32 cellular contexts compared by ENCODE assay signal in genomic region chr7:57176928-57177635, GRCh38. TPM values are rescaled to one million over a fixed set of nuclear protein-coding genes. Genes with fewer than 3 reads are reported as not detected.
DNase-seq lines count a peak whose midpoint lies in the region; ATAC-seq, FAIRE-seq and TF ChIP-seq lines count a peak whose summit lies in the region.
"Had no signal": no experiment of that assay in that cellular context is flagged by ENCODE, and none has a peak within 500 bp of the region (broad histone marks: within the 10 kb centered on the region; RNA-seq: fewer than 3 reads in every experiment).

No MANE protein-coding gene starts in this region.

- TF ChIP-seq CTCF in activated B cell treated with CpG ODN at 0.5 μM for 24 hours (IDR thresholded peaks at IDR 0.05) (no peak), bronchial epithelial cell (IDR thresholded peaks at IDR 0.05; ENCODE audit: insufficient read depth, low read length, severe bottlenecking) (no peak), spleen (IDR thresholded peaks at IDR 0.05 in 8 of 11, conservative IDR thresholded peaks at IDR 0.05 in 3 of 11) (no peak), CD14-positive monocyte (IDR thresholded peaks at IDR 0.05) (no peak)

- no peaks in the 10 kb centered on the region for H3K27me3 Mint-ChIP-seq in activated B cell treated with CpG ODN at 0.5 μM for 24 hours
- H3K27me3 Mint-ChIP-seq in CD14-positive monocyte (ENCODE audit: low read depth in 3 of 3) = peaks cover 0 to 2% (median 1%) of the 10 kb centered on the region in 3 donors
- H3K27me3 Mint-ChIP-seq: CD4-positive, alpha-beta memory T cell; CD4-positive, CD25-positive, alpha-beta regulatory T cell; CD8-positive, alpha-beta memory T cell had no signal

- H3K27ac Mint-ChIP-seq in activated B cell treated with CpG ODN at 0.5 μM for 24 hours (no peak overlapping the region), CD14-positive monocyte (no peak overlapping the region)
- H3K27ac Mint-ChIP-seq: CD4-positive, alpha-beta memory T cell; CD4-positive, CD25-positive, alpha-beta regulatory T cell had no signal

- H3K27ac ChIP-seq in spleen = no peak overlapping the region
- H3K27ac ChIP-seq: BLaER1 had no signal

- no peaks in the 10 kb centered on the region for H3K36me3 Mint-ChIP-seq in activated B cell treated with CpG ODN at 0.5 μM for 24 hours (ENCODE audit: low read depth)
- H3K36me3 Mint-ChIP-seq in CD14-positive monocyte = no peaks in the 10 kb centered on the region
- H3K36me3 Mint-ChIP-seq: CD4-positive, CD25-positive, alpha-beta regulatory T cell; CD8-positive, alpha-beta memory T cell had no signal

- H3K36me3 ChIP-seq in bronchial epithelial cell (ENCODE audit: control insufficient read depth, insufficient read depth, low read length) (no peaks in the 10 kb centered on the region), spleen (no peaks in the 10 kb centered on the region)
- H3K36me3 ChIP-seq: BE2C, BLaER1 had no signal

- 82 to 88% (median 86%) methylated on average over 14 of the region's 14 CpGs for WGBS in spleen, 5 donors

- ATAC-seq in activated B cell treated with CpG ODN at 0.5 μM for 24 hours (ENCODE audit: low read depth) (no peak), GM18858 (IDR thresholded peaks at IDR 0.05; ENCODE audit: unreplicated experiment) (no peak)
- ATAC-seq: GM12878 had no signal

- H3K9me3 ChIP-seq in spleen = peaks cover 0 to 38% (median 0%) of the 10 kb centered on the region in 8 donors
- H3K9me3 ChIP-seq: BE2C, BLaER1 had no signal

- peaks cover 9% of the 10 kb centered on the region for H3K9me3 Mint-ChIP-seq in activated B cell treated with CpG ODN at 0.5 μM for 24 hours
- peaks cover 24 to 58% (median 49%) of the 10 kb centered on the region in 7 donors for H3K9me3 Mint-ChIP-seq in CD14-positive monocyte

- POLR2A ChIA-PET in activated B cell treated with CpG ODN at 0.5 μM for 24 hours (lab: Charles Lee) = no interaction called here

- H3K4me1 Mint-ChIP-seq in activated B cell treated with CpG ODN at 0.5 μM for 24 hours = no peaks in the 10 kb centered on the region
- H3K4me1 Mint-ChIP-seq in CD14-positive monocyte = no peaks in the 10 kb centered on the region
- H3K4me1 Mint-ChIP-seq: CD4-positive, alpha-beta memory T cell; CD4-positive, CD25-positive, alpha-beta regulatory T cell; CD8-positive, alpha-beta memory T cell had no signal

- no peak for TF ChIP-seq POLR2A in spleen (IDR thresholded peaks at IDR 0.05)

- no peaks in the 10 kb centered on the region for H3K4me1 ChIP-seq in spleen
- H3K4me1 ChIP-seq: BE2C, BLaER1 had no signal

- CTCF ChIA-PET in activated B cell treated with CpG ODN at 0.5 μM for 24 hours (lab: Charles Lee) = no interaction called here

- DNase-seq in activated B cell treated with CpG ODN at 0.5 μM for 24 hours (peak; percentile 3), bronchial epithelial cell (ENCODE audit: low read depth) (no peak), mesenteric fat pad (ENCODE audit: low spot score) (peak; percentile 60), spleen (peak; percentile 43), CD1c-positive myeloid dendritic cell (ENCODE audit: extremely low spot score) (no peak), CD14-positive monocyte (ENCODE audit: low spot score) (no peak)
- DNase-seq: 8988T; ACHN; BE2C; C1 segment of cervical spinal cord; CD4-positive, alpha-beta memory T cell; CD4-positive, CD25-positive, alpha-beta regulatory T cell; CD8-positive, alpha-beta memory T cell; COR-L47; DMS 273 treated with DMSO at 0.1 percent for 48 hours; DMS153; DMS53; DMS79; DND-41; EL; GDM1 had no signal

- H3K4me3 ChIP-seq in bronchial epithelial cell (ENCODE audit: low read depth, low read length) (no peak overlapping the region), spleen (no peak overlapping the region)
- H3K4me3 ChIP-seq: BLaER1, GM12878 had no signal

- intact Hi-C loops in activated B cell treated with CpG ODN at 0.5 μM for 24 hours (cut with micrococcal nuclease) (no loop called here), spleen (cut with DNase I; ENCODE audit: low total_unique reads) (no loop called here), CD14-positive monocyte (cut with micrococcal nuclease) (loop anchor here in 1 of 2 donors (10.0 kb wide), 1 partner anchor 48 kb away; no protein-coding TSS in a partner anchor)

- H3K4me3 Mint-ChIP-seq in activated B cell treated with CpG ODN at 0.5 μM for 24 hours = no peak overlapping the region
- no peak overlapping the region for H3K4me3 Mint-ChIP-seq in CD14-positive monocyte
- H3K4me3 Mint-ChIP-seq: CD4-positive, alpha-beta memory T cell; CD4-positive, CD25-positive, alpha-beta regulatory T cell; CD8-positive, alpha-beta memory T cell had no signal

- peak; percentile 18 for FAIRE-seq in bronchial epithelial cell (lab: Jason Lieb, UNC)
- FAIRE-seq: A204.1, GM12878, GM12892, GM18507, GM19239 had no signal

- no peaks in the 10 kb centered on the region for H3K27me3 ChIP-seq in bronchial epithelial cell (ENCODE audit: control insufficient read depth, insufficient read depth, low read length)
- H3K27me3 ChIP-seq in spleen (replicated peaks in 1 of 7) = no peaks in the 10 kb centered on the region
- H3K27me3 ChIP-seq: BE2C, BLaER1 had no signal

RNA-seq across cellular contexts. Expression of gene ZNF479, which starts 44.8 kb away (rescaled TPM):
- total RNA-seq in activated B cell treated with CpG ODN at 0.5 μM for 24 hours = not detected in 2 replicates
- not detected in 2 replicates for total RNA-seq in bronchial epithelial cell
- not detected for total RNA-seq in mesenteric fat pad
- total RNA-seq in spleen = not detected
- not detected for polyA plus RNA-seq in spleen
- polyA plus RNA-seq in CD14-positive monocyte = not detected
- total RNA-seq: A673; CD4-positive, alpha-beta memory T cell; CD4-positive, CD25-positive, alpha-beta regulatory T cell; CD8-positive, alpha-beta memory T cell; Daoy; G401 had no signal
- polyA plus RNA-seq: AG04450; CD4-positive, alpha-beta memory T cell; CD4-positive, CD25-positive, alpha-beta regulatory T cell; CD8-positive, alpha-beta memory T cell; GM12878 had no signal

Comparison
In these comparisons a context has a peak if more than half of its experiments do, and no peak if none do; other contexts are left out.
1. DNase-seq: peak in activated B cell treated with CpG ODN at 0.5 μM for 24 hours (single experiment), mesenteric fat pad (single experiment) and spleen (single experiment); none in bronchial epithelial cell (single experiment), CD1c-positive myeloid dendritic cell (single experiment) and CD14-positive monocyte (single experiment).